Comparison of ENCODE assay signal across 7 cellular contexts in the genomic region with DNA sequence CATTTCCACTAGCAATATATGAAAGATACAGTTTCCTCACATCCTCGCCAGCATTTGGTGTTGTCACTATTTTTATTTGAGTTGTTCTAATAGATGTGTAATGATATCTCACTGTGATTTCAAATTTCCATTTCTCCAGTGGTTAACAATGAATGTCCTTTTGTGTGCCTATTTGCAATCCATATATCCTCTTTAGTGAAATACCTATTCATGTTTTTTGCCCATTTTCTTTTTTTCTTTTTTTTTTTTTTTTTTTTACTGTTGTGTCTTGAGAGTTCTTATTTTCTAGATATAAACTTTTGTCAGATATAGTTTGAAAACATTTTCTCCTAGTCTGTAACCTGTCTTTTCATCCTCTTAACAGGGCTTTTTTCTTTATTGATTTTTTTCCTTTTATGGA.
"Had no signal": no experiment of that assay in that cellular context is flagged by ENCODE, and none has a peak within 500 bp of the region (broad histone marks: within the 10 kb centered on the region; RNA-seq: fewer than 3 reads in every experiment).

No MANE protein-coding gene starts in this region.

- H3K9ac ChIP-seq: KMS-11 had no signal

- FAIRE-seq: HepG2, HTR-8/SVneo had no signal

- DNase-seq: IMR-90, KBM-7, KG1 had no signal

- H3K4me2 ChIP-seq: KMS-11 had no signal

- ATAC-seq: HepG2 had no signal

- H3K27ac ChIP-seq: HL-60, KMS-11 had no signal
